In genomic region chr13:31801088-31801487, GRCh38 we compare ENCODE assay signal across 17 cellular contexts.
"Had no signal": no experiment of that assay in that cellular context is flagged by ENCODE, and none has a peak within 500 bp of the region (broad histone marks: within the 10 kb centered on the region; RNA-seq: fewer than 3 reads in every experiment).

No MANE protein-coding gene starts in this region.

- H3K4me1 ChIP-seq: colonic mucosa, psoas muscle, right lobe of liver, transverse colon had no signal

- DNase-seq: colonic mucosa; effector CD4-positive, alpha-beta T cell; foreskin melanocyte; head of caudate nucleus; kidney glomerular epithelial cell; mesendoderm; naive B cell; psoas muscle; retina; right lobe of liver; stimulated activated CD4-positive, alpha-beta T cell treated with anti-CD3 and anti-CD28 coated beads, Interleukin-4, amount 100 ng/mL, for 1 hour; stimulated activated naive B cell treated with anti-CD40 and anti-IgM and Interleukin-4, amounts not matched to agents 10 μg/mL and 1 μg/mL and 100 μg/mL, for 72 hours; stimulated activated naive CD8-positive, alpha-beta T cell treated with anti-CD3 and anti-CD28 coated beads, Interleukin-15, amount 100 ng/mL, for 72 hours; transverse colon had no signal

- H3K4me3 Mint-ChIP-seq: naive B cell; stimulated activated naive B cell treated with anti-CD40 and anti-IgM and Interleukin-4, amounts not matched to agents 10 μg/mL and 1 μg/mL and 100 μg/mL, for 72 hours; stimulated activated naive CD8-positive, alpha-beta T cell treated with anti-CD3 and anti-CD28 coated beads, Interleukin-15, amount 100 ng/mL, for 72 hours had no signal

- H3K36me3 ChIP-seq: colonic mucosa, neutrophil, right lobe of liver, thoracic aorta, transverse colon had no signal

- H3K27ac Mint-ChIP-seq: stimulated activated naive B cell treated with anti-CD40 and anti-IgM and Interleukin-4, amounts not matched to agents 10 μg/mL and 1 μg/mL and 100 μg/mL, for 72 hours had no signal

- H3K9me3 Mint-ChIP-seq: naive B cell; stimulated activated naive CD8-positive, alpha-beta T cell treated with anti-CD3 and anti-CD28 coated beads, Interleukin-15, amount 100 ng/mL, for 72 hours had no signal

- H3K9me3 ChIP-seq: colonic mucosa, neutrophil, psoas muscle, right lobe of liver, thoracic aorta, transverse colon had no signal

- H3K4me3 ChIP-seq: colonic mucosa, hepatocyte, psoas muscle, right lobe of liver, thoracic aorta, transverse colon had no signal

- H3K27ac ChIP-seq: colonic mucosa, hepatocyte, psoas muscle, right lobe of liver, thoracic aorta, transverse colon had no signal

- H3K27me3 ChIP-seq: colonic mucosa, hepatocyte, neutrophil, right lobe of liver, transverse colon had no signal

- H3K27me3 Mint-ChIP-seq: stimulated activated naive CD8-positive, alpha-beta T cell treated with anti-CD3 and anti-CD28 coated beads, Interleukin-15, amount 100 ng/mL, for 72 hours had no signal

- H3K4me1 Mint-ChIP-seq: naive B cell; stimulated activated naive B cell treated with anti-CD40 and anti-IgM and Interleukin-4, amounts not matched to agents 10 μg/mL and 1 μg/mL and 100 μg/mL, for 72 hours; stimulated activated naive CD8-positive, alpha-beta T cell treated with anti-CD3 and anti-CD28 coated beads, Interleukin-15, amount 100 ng/mL, for 72 hours had no signal

- H3K36me3 Mint-ChIP-seq: naive B cell; stimulated activated naive B cell treated with anti-CD40 and anti-IgM and Interleukin-4, amounts not matched to agents 10 μg/mL and 1 μg/mL and 100 μg/mL, for 72 hours had no signal
